In genomic region chr5:157143127-157143959, GRCh38 we compare ENCODE assay signal across 8 cellular contexts. TPM values are rescaled to one million over a fixed set of nuclear protein-coding genes. Genes with fewer than 3 reads are reported as not detected.
DNase-seq lines count a peak whose midpoint lies in the region; ATAC-seq and TF ChIP-seq lines count a peak whose summit lies in the region.

No MANE protein-coding gene starts in this region.

- peak overlapping the region; percentile 42 to 100 (median 90) for H3K4me3 ChIP-seq in transverse colon

- TF ChIP-seq EP300 in transverse colon (IDR thresholded peaks at IDR 0.05; ENCODE audit: low read depth): no peak

- no peak for TF ChIP-seq CTCF in transverse colon (IDR thresholded peaks at IDR 0.05)

- H3K4me1 Mint-ChIP-seq in naive B cell: peaks cover 22 to 38% (median 37%) of the 10 kb centered on the region in 3 donors

- H3K9me3 ChIP-seq in transverse colon: no peaks in the 10 kb centered on the region

- H3K27ac Mint-ChIP-seq in naive B cell: peak overlapping the region; percentile 95 to 99 (median 98)

- peak overlapping the region; percentile 87 to 99 (median 97) for H3K4me3 Mint-ChIP-seq in naive B cell

- peak; percentile 85 for TF ChIP-seq POLR2A in erythroblast (IDR thresholded peaks at IDR 0.05; ENCODE audit: low read length)
- peak; percentile 70 for TF ChIP-seq POLR2A in transverse colon (IDR thresholded peaks at IDR 0.05)

- peaks cover 0 to 8% (median 3%) of the 10 kb centered on the region in 4 donors for H3K36me3 ChIP-seq in transverse colon

- ATAC-seq in GM18858 (IDR thresholded peaks at IDR 0.05; ENCODE audit: unreplicated experiment) (peak; percentile 20), HG03064 (IDR thresholded peaks at IDR 0.05; ENCODE audit: low read depth, unreplicated experiment) (peak; percentile 48), naive B cell (ENCODE audit: low read depth in 2 of 2) (peak; percentile 44 to 46)

- no peaks in the 10 kb centered on the region for H3K27me3 Mint-ChIP-seq in naive B cell

- in situ Hi-C loops in transverse colon (cut with MboI; ENCODE audit: low pct_ligation_motif_present in 1 of 4, low pct_unique_long_range_greater_than_20kb in 1 of 4, low sequenced_read_pairs in 3 of 4): loop anchor here in 1 of 4 donors (10.0 to 25.0 kb wide), 3 partner anchors 111 to 594 kb away; partner anchors contain the start of genes LSM11 and THG1L

- 10 to 24% methylated on average over 23 to 33 of the region's 33 CpGs for WGBS in transverse colon (ENCODE audit: low coverage in 1 of 2), 2 donors

- DNase-seq in AML-193 (lab: John Stamatoyannopoulos, UW): peak; percentile 16 to 84
- peak; percentile 86 for DNase-seq in NCI-H69 (lab: John Stamatoyannopoulos, UW)
- peak; percentile 21 for DNase-seq in activated CD8-positive, alpha-beta memory T cell treated with anti-CD3 and anti-CD28 coated beads, Interleukin-2, amount 50 U/mL, for 24 hours (ENCODE audit: extremely low read depth)
- peak; percentile 87 to 92 for DNase-seq in erythroblast (lab: John Stamatoyannopoulos, UW)
- DNase-seq in naive B cell: no peak
- DNase-seq in transverse colon: peak; percentile 44

- no peaks in the 10 kb centered on the region for H3K9me3 Mint-ChIP-seq in naive B cell

- H3K36me3 Mint-ChIP-seq in naive B cell: peaks cover 5 to 10% of the 10 kb centered on the region in 2 donors

- H3K27me3 ChIP-seq in transverse colon: no peaks in the 10 kb centered on the region

- peaks cover 7 to 24% (median 12%) of the 10 kb centered on the region in 4 donors for H3K4me1 ChIP-seq in transverse colon

- peak overlapping the region; percentile 89 to 99 (median 94) for H3K27ac ChIP-seq in transverse colon

- intact Hi-C loops in transverse colon (cut with DNase I; ENCODE audit: low total_unique reads): no loop called here

RNA-seq across cellular contexts. Expression of gene MED7, which starts 0.7 kb away (rescaled TPM):
- polyA plus RNA-seq in naive B cell (ENCODE audit: low read depth in 6 of 6): 10 to 100 TPM; 15.9 to 22.3 (median 20.1) TPM
- total RNA-seq in transverse colon: 10 to 100 TPM in 2 of 4 donors, 1 to 10 TPM in 1, not detected in 1; 10.0 to 12.1 (median 11.0) TPM

RNA-seq across cellular contexts. Expression of gene GARIN3, which starts 22.7 kb away (rescaled TPM):
- not detected for polyA plus RNA-seq in naive B cell (ENCODE audit: low read depth in 6 of 6)
- total RNA-seq in transverse colon: not detected

RNA-seq across cellular contexts. Expression of gene HAVCR2, which starts 34.5 kb away (rescaled TPM):
- polyA plus RNA-seq in naive B cell (ENCODE audit: low read depth in 6 of 6): 1 to 10 TPM in 1 of 6 donors, under 1 TPM in 4, not detected in 1; 0.27 to 2.5 (median 0.53) TPM
- total RNA-seq in transverse colon: 1 to 10 TPM in 3 of 4 donors, under 1 TPM in 1; 0.20 to 6.7 (median 3.2) TPM

RNA-seq across cellular contexts. Expression of gene ITK, which starts 37.3 kb away (rescaled TPM):
- polyA plus RNA-seq in naive B cell (ENCODE audit: low read depth in 6 of 6): 1 to 10 TPM in 1 of 6 donors, under 1 TPM in 5; 0.35 to 1.4 (median 0.45) TPM
- total RNA-seq in transverse colon: 10 to 100 TPM in 1 of 4 donors, 1 to 10 TPM in 2, under 1 TPM in 1; 0.40 to 43.4 (median 5.0) TPM
